In the genomic region with DNA sequence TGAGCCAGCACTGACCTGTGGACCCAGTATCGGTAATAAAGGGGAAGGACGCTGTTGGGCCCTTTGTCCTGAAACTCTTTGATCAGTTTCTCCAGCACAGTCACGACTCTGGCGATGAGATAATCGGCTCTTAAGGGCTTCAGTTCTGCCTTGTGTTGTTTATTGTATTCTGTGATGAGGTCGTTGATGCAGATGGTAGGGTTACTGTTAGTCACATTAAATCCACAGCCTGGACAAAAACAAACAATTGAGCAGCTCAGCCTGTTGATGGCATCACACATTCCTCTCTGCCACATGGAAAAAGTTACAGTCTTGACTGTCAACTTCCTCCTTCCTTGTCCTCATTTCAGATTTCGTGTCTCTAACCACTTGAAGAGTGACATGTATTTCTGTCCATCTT, we compare ENCODE assay signal across 16 cellular contexts. TPM values are rescaled to one million over a fixed set of nuclear protein-coding genes. Genes with fewer than 3 reads are reported as not detected.
A peak's percentile ranks its signal among the peaks of the same experiment; 100 is the strongest.
DNase-seq lines count a peak whose midpoint lies in the region; ATAC-seq, FAIRE-seq and TF ChIP-seq lines count a peak whose summit lies in the region.
"Had no signal": no experiment of that assay in that cellular context is flagged by ENCODE, and none has a peak within 500 bp of the region (broad histone marks: within the 10 kb centered on the region; RNA-seq: fewer than 3 reads in every experiment).

No MANE protein-coding gene starts in this region.

- no peak for TF ChIP-seq POLR2A in GM12891 (IDR thresholded peaks at IDR 0.05; ENCODE audit: low read depth, low read length)

- no peak for TF ChIP-seq CTCF in nephron progenitor cell (IDR thresholded peaks at IDR 0.05)

- no peaks in the 10 kb centered on the region for H3K9me3 Mint-ChIP-seq in nephron progenitor cell
- H3K9me3 Mint-ChIP-seq: activated CD4-positive, alpha-beta memory T cell treated with anti-CD3 and anti-CD28 coated beads for 36 hours; activated T-helper 2 cell treated with anti-CD3 and anti-CD28 coated beads, Interferon-gamma antibody, Interleukin-2, Interleukin-4, amounts not matched to agents 10 μg/mL and 5 μg/mL and 100 μg/mL, durations not matched to agents 14 hours and 24 hours and 36 hours; mesothelial cell of epicardium had no signal

- in situ Hi-C loops in KBM-7 (cut with MboI; ENCODE audit: low pct_unique_long_range_greater_than_20kb, low sequenced_read_pairs) = no loop called here

- H3K27me3 Mint-ChIP-seq in nephron progenitor cell (ENCODE audit: low read depth, poor library complexity) = no peaks in the 10 kb centered on the region
- H3K27me3 Mint-ChIP-seq: activated CD4-positive, alpha-beta memory T cell treated with anti-CD3 and anti-CD28 coated beads for 36 hours had no signal

- ATAC-seq in left colon (peak; percentile 40), GM18520 (IDR thresholded peaks at IDR 0.05; ENCODE audit: unreplicated experiment) (no peak), HG03460 (IDR thresholded peaks at IDR 0.05; ENCODE audit: unreplicated experiment) (no peak)

- peak overlapping the region; percentile 8 for H3K27ac ChIP-seq in caudate nucleus (ENCODE audit: low read depth, low read length)
- H3K27ac ChIP-seq: uterus had no signal

- no peak for FAIRE-seq in GM12891 (lab: Jason Lieb, UNC)

- H3K4me3 Mint-ChIP-seq in nephron progenitor cell = no peak overlapping the region
- H3K4me3 Mint-ChIP-seq: activated CD4-positive, alpha-beta memory T cell treated with anti-CD3 and anti-CD28 coated beads for 36 hours; mesothelial cell of epicardium had no signal

- intact Hi-C loops in left colon (cut with DNase I, micrococcal nuclease) = no loop called here

- H3K27ac Mint-ChIP-seq in nephron progenitor cell = no peak overlapping the region
- H3K27ac Mint-ChIP-seq: activated CD4-positive, alpha-beta memory T cell treated with anti-CD3 and anti-CD28 coated beads for 36 hours; activated T-helper 2 cell treated with anti-CD3 and anti-CD28 coated beads, Interferon-gamma antibody, Interleukin-2, Interleukin-4, amounts not matched to agents 10 μg/mL and 5 μg/mL and 100 μg/mL, durations not matched to agents 14 hours and 24 hours and 36 hours; mesothelial cell of epicardium had no signal

- peaks cover 23% of the 10 kb centered on the region for H3K36me3 Mint-ChIP-seq in nephron progenitor cell (ENCODE audit: low read depth)

- DNase-seq in Ammon's horn (ENCODE audit: low spot score) (peak; percentile 71), KBM-7 (peak; percentile 27), caudate nucleus (lab: John Stamatoyannopoulos, UW) (peak in 16 of 61 donors; percentile 2 to 49 (median 19)), left colon (no peak), GM12891 (ENCODE audit: insufficient read length, low spot score) (no peak), nephron progenitor cell (no peak)
- DNase-seq: activated CD4-positive, alpha-beta memory T cell treated with anti-CD3 and anti-CD28 coated beads for 36 hours; DMS153; NCI-H2227 treated with DMSO at 0.1 percent for 48 hours; T-helper 1 cell; uterus had no signal

- peaks cover 75% of the 10 kb centered on the region for H3K4me1 Mint-ChIP-seq in nephron progenitor cell

TF ChIP-seq in GM12891, 5 proteins besides CTCF, POLR2A, EP300 and RAD21:
- no peak for TF ChIP-seq SPI1 (IDR thresholded peaks at IDR 0.05; ENCODE audit: low read depth, low read length)
- no peak for TF ChIP-seq PAX5 (IDR thresholded peaks at IDR 0.05; ENCODE audit: insufficient read depth, low read length, severe bottlenecking)
- TF ChIP-seq POU2F2 (IDR thresholded peaks at IDR 0.05; ENCODE audit: low read depth, low read length) = no peak
- no peak for TF ChIP-seq POLR2AphosphoS5 (IDR thresholded peaks at IDR 0.05; ENCODE audit: low read depth, low read length)
- no peak for TF ChIP-seq TAF1 (IDR thresholded peaks at IDR 0.05; ENCODE audit: low read depth, low read length)
TF ChIP-seq in GM12891: peak in this region for 0.

RNA-seq across cellular contexts. Expression of a gene that starts 57.6 kb away (rescaled TPM):
- under 1 TPM in 1 of 2 donors, not detected in 1; 0.34 TPM for total RNA-seq in left colon
- polyA plus RNA-seq in GM12891 (2012; ENCODE audit: low read depth, missing spikeins) = 0.04 TPM
- total RNA-seq: mesothelial cell of epicardium, posterior vena cava had no signal

Comparison
In these comparisons a context has a peak if more than half of its experiments do, and no peak if none do; other contexts are left out.
1. DNase-seq: peak in Ammon's horn (single experiment) and KBM-7 (single experiment); none in left colon (0 of 2), GM12891 (single experiment) and nephron progenitor cell (single experiment).